Comparison of ENCODE assay signal across 8 cellular contexts in genomic region chr7:3092468-3092867, GRCh38. TPM values are rescaled to one million over a fixed set of nuclear protein-coding genes. Genes with fewer than 3 reads are reported as not detected.
DNase-seq lines count a peak whose midpoint lies in the region; ATAC-seq and TF ChIP-seq lines count a peak whose summit lies in the region.

No MANE protein-coding gene starts in this region.

- peak overlapping the region; percentile 76 for H3K4me3 Mint-ChIP-seq in activated naive CD8-positive, alpha-beta T cell treated with anti-CD3 and anti-CD28 coated beads, Interleukin-2, amount 10 ng/mL, durations not matched to agents 7 days and 5 days

- H3K9me3 Mint-ChIP-seq in activated naive CD8-positive, alpha-beta T cell treated with anti-CD3 and anti-CD28 coated beads, Interleukin-2, amount 10 ng/mL, durations not matched to agents 7 days and 5 days: no peaks in the 10 kb centered on the region

- ATAC-seq in HG02610 (IDR thresholded peaks at IDR 0.05; ENCODE audit: unreplicated experiment): peak; percentile 80
- peak; percentile 84 for ATAC-seq in activated naive CD8-positive, alpha-beta T cell treated with anti-CD3 and anti-CD28 coated beads, Interleukin-2, amount 10 ng/mL, durations not matched to agents 7 days and 5 days (ENCODE audit: low read depth)

- peaks cover 2% of the 10 kb centered on the region for H3K36me3 Mint-ChIP-seq in activated naive CD8-positive, alpha-beta T cell treated with anti-CD3 and anti-CD28 coated beads, Interleukin-2, amount 10 ng/mL, durations not matched to agents 7 days and 5 days

- H3K4me1 Mint-ChIP-seq in activated naive CD8-positive, alpha-beta T cell treated with anti-CD3 and anti-CD28 coated beads, Interleukin-2, amount 10 ng/mL, durations not matched to agents 7 days and 5 days: peaks cover 50% of the 10 kb centered on the region

- TF ChIP-seq CTCF in GM12865 (IDR thresholded peaks at IDR 0.05; ENCODE audit: insufficient read depth, low read depth, low read length, missing control alignments): no peak

- peak overlapping the region; percentile 96 for H3K27ac Mint-ChIP-seq in activated naive CD8-positive, alpha-beta T cell treated with anti-CD3 and anti-CD28 coated beads, Interleukin-2, amount 10 ng/mL, durations not matched to agents 7 days and 5 days

- DNase-seq in GM12865 (ENCODE audit: low read depth): peak; percentile 83
- DNase-seq in T follicular helper cell (ENCODE audit: low read depth): peak; percentile 51
- DNase-seq in activated naive CD8-positive, alpha-beta T cell treated with anti-CD3 and anti-CD28 coated beads, Interleukin-2, amount 10 ng/mL, durations not matched to agents 7 days and 5 days: peak; percentile 77
- DNase-seq in stimulated activated CD4-positive, alpha-beta T cell treated with anti-CD3 and anti-CD28 coated beads, Interleukin-2, amount 100 ng/mL, for 4 hours (ENCODE audit: low read depth): peak; percentile 63
- no peak for DNase-seq in GOT3 (lab: John Stamatoyannopoulos, UW)
- DNase-seq in NCI-H446 (lab: John Stamatoyannopoulos, UW): no peak
- no peak for DNase-seq in epidermal melanocyte (ENCODE audit: insufficient read length, low spot score)

- peaks cover 3% of the 10 kb centered on the region for H3K27me3 Mint-ChIP-seq in activated naive CD8-positive, alpha-beta T cell treated with anti-CD3 and anti-CD28 coated beads, Interleukin-2, amount 10 ng/mL, durations not matched to agents 7 days and 5 days

- H3K4me3 ChIP-seq in GM12865 (ENCODE audit: low read depth, low read length): no peak overlapping the region

- POLR2A ChIA-PET in activated naive CD8-positive, alpha-beta T cell treated with anti-CD3 and anti-CD28 coated beads, Interleukin-2, amount 10 ng/mL, durations not matched to agents 7 days and 5 days (lab: Charles Lee): interaction anchor here (0.6 to 6.8 kb wide), 18 partner anchors 8 to 127 kb away, joined by 3 to 59 read pairs (median 4); no protein-coding TSS in a partner anchor

RNA-seq across cellular contexts. Expression of gene CARD11, which starts 48.8 kb away (rescaled TPM):
- total RNA-seq in activated naive CD8-positive, alpha-beta T cell treated with anti-CD3 and anti-CD28 coated beads, Interleukin-2, amount 10 ng/mL, durations not matched to agents 7 days and 5 days: 100 to 1,000 TPM; 140 to 151 TPM

Comparison
In these comparisons a context has a peak if more than half of its experiments do, and no peak if none do; other contexts are left out.
1. DNase-seq: peak in GM12865 (single experiment), T follicular helper cell (single experiment), activated naive CD8-positive, alpha-beta T cell treated with anti-CD3 and anti-CD28 coated beads, Interleukin-2, amount 10 ng/mL, durations not matched to agents 7 days and 5 days (single experiment) and stimulated activated CD4-positive, alpha-beta T cell treated with anti-CD3 and anti-CD28 coated beads, Interleukin-2, amount 100 ng/mL, for 4 hours (single experiment); none in GOT3 (single experiment), NCI-H446 (0 of 2) and epidermal melanocyte (single experiment).